Comparison of ENCODE assay signal across 8 cellular contexts in the genomic region with DNA sequence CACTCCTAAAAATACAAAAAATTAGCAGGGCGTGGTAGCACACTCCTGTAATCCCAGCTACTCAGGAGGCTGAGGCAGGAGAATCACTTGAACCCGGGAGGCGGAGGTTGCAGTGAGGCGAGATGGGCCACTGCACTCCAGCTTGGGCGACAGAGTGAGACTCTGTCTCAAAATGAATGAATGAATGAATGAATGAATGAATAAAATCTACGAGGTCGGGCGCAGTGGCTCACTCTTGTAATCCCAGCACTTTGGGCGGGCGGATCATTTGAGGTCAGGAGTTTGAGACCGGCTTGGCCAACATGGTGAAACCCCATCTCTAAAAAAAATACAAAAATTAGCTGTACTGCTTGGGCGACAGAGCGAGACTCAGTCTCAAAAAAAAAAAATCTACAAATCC. TPM values are rescaled to one million over a fixed set of nuclear protein-coding genes. Genes with fewer than 3 reads are reported as not detected.
A peak's percentile ranks its signal among the peaks of the same experiment; 100 is the strongest.
DNase-seq lines count a peak whose midpoint lies in the region; ATAC-seq, FAIRE-seq and TF ChIP-seq lines count a peak whose summit lies in the region.
"Not testable (repeated sequence)": the region's sequence is repeated elsewhere in the genome, so short reads cannot be mapped to it uniquely, and the experiment has no call there.

No MANE protein-coding gene starts in this region.

- peak overlapping the region; percentile 86 for H2AFZ ChIP-seq in Loucy (ENCODE audit: low read length)

- H3K9me2 ChIP-seq in Loucy (replicated peaks; ENCODE audit: low read depth, low read length) = not testable (repeated sequence)

- H3K4me3 ChIP-seq in Loucy (ENCODE audit: low read length, poor library complexity, severe bottlenecking) = peak overlapping the region; percentile 79
- H3K4me3 ChIP-seq in bronchial epithelial cell (ENCODE audit: low read depth, low read length) = peak overlapping the region; percentile 83
- peak overlapping the region; percentile 69 for H3K4me3 ChIP-seq in cardiac muscle cell
- peak overlapping the region; percentile 96 for H3K4me3 ChIP-seq in mucosa of stomach (ENCODE audit: low read length)
- peak overlapping the region; percentile 83 to 94 (median 93) for H3K4me3 ChIP-seq in skeletal muscle tissue (ENCODE audit: low read length in 3 of 3)

- not testable (repeated sequence) for H4K20me1 ChIP-seq in Loucy (ENCODE audit: insufficient read depth, low read length, poor library complexity, severe bottlenecking)

- intact Hi-C loops in activated CD4-positive, alpha-beta memory T cell treated with anti-CD3 and anti-CD28 coated beads for 36 hours (cut with micrococcal nuclease) = not testable (repeated sequence)

- H3K27ac ChIP-seq in 22Rv1 (peak overlapping the region; percentile 73), cardiac muscle cell (peak overlapping the region; percentile 94), skeletal muscle tissue (ENCODE audit: low read depth, low read length) (peak overlapping the region; percentile 90)

- not testable (repeated sequence) for H3K27me3 ChIP-seq in Loucy (ENCODE audit: insufficient read depth, low read length, poor library complexity, severe bottlenecking); bronchial epithelial cell (ENCODE audit: control insufficient read depth, insufficient read depth, low read length); cardiac muscle cell; mucosa of stomach (ENCODE audit: control insufficient read depth, insufficient read depth, low read length); skeletal muscle tissue (ENCODE audit: control insufficient read depth in 3 of 3, insufficient read depth in 3 of 3, low read length in 3 of 3)

- H3K9me3 ChIP-seq in Loucy (ENCODE audit: insufficient read depth, low read depth, low read length); cardiac muscle cell (ENCODE audit: low read depth); mucosa of stomach (ENCODE audit: control insufficient read depth, low read length); skeletal muscle tissue (ENCODE audit: control insufficient read depth in 3 of 3, low read length in 3 of 3): not testable (repeated sequence)

- not testable (repeated sequence) for H3K27me3 Mint-ChIP-seq in activated CD4-positive, alpha-beta memory T cell treated with anti-CD3 and anti-CD28 coated beads for 36 hours

- H3K79me2 ChIP-seq in Loucy (ENCODE audit: insufficient read depth, low read length) = not testable (repeated sequence)

- H3K4me1 ChIP-seq in Loucy (ENCODE audit: insufficient read depth, low read length, poor library complexity, severe bottlenecking); cardiac muscle cell (ENCODE audit: low read depth); mucosa of stomach (ENCODE audit: control insufficient read depth, insufficient read depth, low read length): not testable (repeated sequence)
- H3K4me1 ChIP-seq in skeletal muscle tissue (ENCODE audit: control insufficient read depth in 3 of 3, insufficient read depth in 3 of 3, low read length in 3 of 3) = peaks cover 3 to 14% (median 6%) of the 10 kb centered on the region in 3 donors

- POLR2A ChIA-PET in activated CD4-positive, alpha-beta memory T cell treated with anti-CD3 and anti-CD28 coated beads for 36 hours (lab: Charles Lee) = interaction anchor here (0.6 to 2.6 kb wide), 3 partner anchors 38 to 603 kb away, joined by 3 to 10 read pairs (median 4); partner anchors contain the start of gene SNW1

- not testable (repeated sequence) for FAIRE-seq in bronchial epithelial cell (lab: Jason Lieb, UNC)

- H3K36me3 Mint-ChIP-seq in activated CD4-positive, alpha-beta memory T cell treated with anti-CD3 and anti-CD28 coated beads for 36 hours = not testable (repeated sequence)

- CTCF ChIA-PET in activated CD4-positive, alpha-beta memory T cell treated with anti-CD3 and anti-CD28 coated beads for 36 hours (lab: Charles Lee) = interaction anchor here (0.9 to 1.4 kb wide), 2 partner anchors 37 to 340 kb away, joined by 3 to 5 read pairs; no protein-coding TSS in a partner anchor

- H3K4me2 ChIP-seq in Loucy (ENCODE audit: low read depth, low read length, poor library complexity, severe bottlenecking) = peak overlapping the region; percentile 90

- not testable (repeated sequence) for H3F3A ChIP-seq in Loucy (ENCODE audit: low read depth)

- not testable (repeated sequence) for H3K9me3 Mint-ChIP-seq in activated CD4-positive, alpha-beta memory T cell treated with anti-CD3 and anti-CD28 coated beads for 36 hours

- H3K9ac ChIP-seq in Loucy (ENCODE audit: low read depth, low read length, poor library complexity, severe bottlenecking) (peak overlapping the region; percentile 70), mucosa of stomach (ENCODE audit: low read length) (peak overlapping the region; percentile 88), skeletal muscle tissue (ENCODE audit: low read depth in 1 of 3, low read length in 3 of 3) (peak overlapping the region; percentile 75 to 97 (median 80))

- peak overlapping the region; percentile 86 for H3K4me3 Mint-ChIP-seq in activated CD4-positive, alpha-beta memory T cell treated with anti-CD3 and anti-CD28 coated beads for 36 hours

- DNase-seq in activated CD4-positive, alpha-beta memory T cell treated with anti-CD3 and anti-CD28 coated beads for 36 hours; bronchial epithelial cell (ENCODE audit: low read depth); cardiac muscle cell (ENCODE audit: low read depth in 1 of 2, low spot score in 1 of 2): not testable (repeated sequence)

- ATAC-seq in GM18858 (IDR thresholded peaks at IDR 0.05; ENCODE audit: unreplicated experiment) = peak; percentile 1

- H3K36me3 ChIP-seq in Loucy (ENCODE audit: insufficient read depth, low read length); bronchial epithelial cell (ENCODE audit: control insufficient read depth, insufficient read depth, low read length); cardiac muscle cell; mucosa of stomach (ENCODE audit: control insufficient read depth, insufficient read depth, low read length); skeletal muscle tissue (ENCODE audit: control insufficient read depth in 3 of 3, insufficient read depth in 3 of 3, low read length in 3 of 3): not testable (repeated sequence)

- not testable (repeated sequence) for TF ChIP-seq CTCF in 22Rv1 (IDR thresholded peaks at IDR 0.05); Loucy (conservative IDR thresholded peaks at IDR 0.05; ENCODE audit: low read length); bronchial epithelial cell (IDR thresholded peaks at IDR 0.05; ENCODE audit: insufficient read depth, low read length, severe bottlenecking); cardiac muscle cell (IDR thresholded peaks at IDR 0.05; ENCODE audit: low read depth, low read length)

- H3K4me1 Mint-ChIP-seq in activated CD4-positive, alpha-beta memory T cell treated with anti-CD3 and anti-CD28 coated beads for 36 hours (ENCODE audit: low read depth) = peaks cover 11% of the 10 kb centered on the region

- H3K27ac Mint-ChIP-seq in activated CD4-positive, alpha-beta memory T cell treated with anti-CD3 and anti-CD28 coated beads for 36 hours = peak overlapping the region; percentile 77

RNA-seq across cellular contexts. Expression of gene ADCK1, which starts 0.5 kb away (rescaled TPM):
- 1 to 10 TPM; 3.2 to 3.7 TPM for total RNA-seq in activated CD4-positive, alpha-beta memory T cell treated with anti-CD3 and anti-CD28 coated beads for 36 hours
- 2.8 and 4.5 TPM in 2 replicates for total RNA-seq in bronchial epithelial cell
- 12.2 and 15.4 TPM in 2 replicates for total RNA-seq in cardiac muscle cell
- polyA plus RNA-seq in cardiac muscle cell = 20.3 and 20.6 TPM in 2 replicates
- 5.2 TPM for total RNA-seq in skeletal muscle tissue

RNA-seq across cellular contexts. Expression of gene SNW1, which starts 38.5 kb away (rescaled TPM):
- total RNA-seq in activated CD4-positive, alpha-beta memory T cell treated with anti-CD3 and anti-CD28 coated beads for 36 hours = 100 to 1,000 TPM; 115 to 120 TPM
- total RNA-seq in bronchial epithelial cell (45.5 and 76.8 TPM in 2 replicates), cardiac muscle cell (50.9 and 66.7 TPM in 2 replicates), skeletal muscle tissue (40.7 TPM)
- polyA plus RNA-seq in cardiac muscle cell = 63.3 and 66.3 TPM in 2 replicates
